In genomic region chrX:16953606-16954211, GRCh38 we compare ENCODE assay signal across 26 cellular contexts. TPM values are rescaled to one million over a fixed set of nuclear protein-coding genes. Genes with fewer than 3 reads are reported as not detected.
A peak's percentile ranks its signal among the peaks of the same experiment; 100 is the strongest.
DNase-seq lines count a peak whose midpoint lies in the region; TF ChIP-seq lines count a peak whose summit lies in the region.
"Had no signal": no experiment of that assay in that cellular context is flagged by ENCODE, and none has a peak within 500 bp of the region (broad histone marks: within the 10 kb centered on the region; RNA-seq: fewer than 3 reads in every experiment).

No MANE protein-coding gene starts in this region.

- no peaks in the 10 kb centered on the region for H4K20me1 ChIP-seq in mammary epithelial cell (ENCODE audit: insufficient read depth, low read length)

- DNase-seq in CD1c-positive myeloid dendritic cell (ENCODE audit: extremely low spot score) (peak; percentile 10), LoVo (ENCODE audit: low spot score) (peak; percentile 59), mammary epithelial cell (no peak), lung microvascular endothelial cell (ENCODE audit: low read depth in 2 of 2) (peak; percentile 22), endodermal cell (no peak), NCI-H774 (lab: John Stamatoyannopoulos, UW) (no peak), NCI-H2196 treated with DMSO at 0.1 percent for 48 hours (lab: John Stamatoyannopoulos, UW; ENCODE audit: unreplicated experiment) (no peak), medulla oblongata (ENCODE audit: extremely low spot score) (no peak)
- DNase-seq: activated CD4-positive, alpha-beta memory T cell treated with anti-CD3 and anti-CD28 coated beads for 36 hours; activated naive CD4-positive, alpha-beta T cell treated with anti-CD3 and anti-CD28 coated beads, Interleukin-2, amount 50 U/mL, for 16 hours; activated T-cell treated with anti-CD3 and anti-CD28 coated beads, Interleukin-2, amount 50 U/mL, for 4 hours; brain microvascular endothelial cell; COR-L47; dorsolateral prefrontal cortex; esophagus squamous epithelium; naive thymus-derived CD4-positive, alpha-beta T cell; NCI-H1694 treated with DMSO at 0.1 percent for 48 hours; NCI-H446; ovary; SHP77 treated with DMSO at 0.1 percent for 48 hours; stimulated activated CD4-positive, alpha-beta T cell treated with anti-CD3 and anti-CD28 coated beads, Interleukin-1b, Interleukin-23, amount 100 ng/mL, for 48 hours; stimulated activated naive CD8-positive, alpha-beta T cell treated with anti-CD3 and anti-CD28 coated beads, Interleukin-15, Interleukin-2, amounts not matched to agents 100 U/mL and 50 U/mL, for 24 hours; upper lobe of left lung; WERI-Rb-1 had no signal

- peaks cover 9% of the 10 kb centered on the region for H3K27me3 Mint-ChIP-seq in endodermal cell (ENCODE audit: insufficient read depth)

- no peaks in the 10 kb centered on the region for H3K79me2 ChIP-seq in mammary epithelial cell (ENCODE audit: insufficient read depth, low read length)

- TF ChIP-seq CTCF in mammary epithelial cell (conservative IDR thresholded peaks at IDR 0.05 in 1 of 2, IDR thresholded peaks at IDR 0.05 in 1 of 2; ENCODE audit: extremely low read depth in 1 of 2, insufficient read depth in 1 of 2, low read depth in 1 of 2, low read length in 2 of 2) (no peak), endodermal cell (conservative IDR thresholded peaks at IDR 0.05) (no peak)

- no peak overlapping the region for H2AFZ ChIP-seq in mammary epithelial cell (ENCODE audit: low read depth, low read length)

- H3K9ac ChIP-seq in mammary epithelial cell (ENCODE audit: insufficient read depth, low read length), result no peak overlapping the region
- H3K9ac ChIP-seq in endodermal cell (ENCODE audit: extremely low read depth, low read length, poor library complexity, severe bottlenecking), result no peak overlapping the region

- CTCF ChIA-PET in mammary epithelial cell (lab: Charles Lee; ENCODE audit: low non-redundant PET), result no interaction called here

- H3K27ac ChIP-seq in mammary epithelial cell (ENCODE audit: insufficient read depth, low read depth, low read length) (no peak overlapping the region), endodermal cell (ENCODE audit: low read depth, low read length) (no peak overlapping the region)
- H3K27ac ChIP-seq: brain microvascular endothelial cell, esophagus squamous epithelium, ovary, upper lobe of left lung, WERI-Rb-1 had no signal

- H3K27me3 ChIP-seq in mammary epithelial cell (ENCODE audit: insufficient read depth, low read length) (peaks cover 1% of the 10 kb centered on the region), endodermal cell (ENCODE audit: control insufficient read depth, insufficient read depth, low read length, poor library complexity, severe bottlenecking) (peaks cover 3% of the 10 kb centered on the region)
- H3K27me3 ChIP-seq: brain microvascular endothelial cell, esophagus squamous epithelium, ovary, upper lobe of left lung had no signal

- peaks cover 26% of the 10 kb centered on the region for H3K4me1 Mint-ChIP-seq in endodermal cell

- peaks cover 2% of the 10 kb centered on the region for H3K36me3 Mint-ChIP-seq in endodermal cell (ENCODE audit: low read depth)
- H3K36me3 Mint-ChIP-seq: activated CD4-positive, alpha-beta memory T cell treated with anti-CD3 and anti-CD28 coated beads for 36 hours; naive thymus-derived CD4-positive, alpha-beta T cell had no signal

- no peak overlapping the region for H3K4me3 ChIP-seq in mammary epithelial cell (replicated peaks in 1 of 3; ENCODE audit: insufficient read depth in 1 of 3, low read depth in 2 of 3, low read length in 3 of 3)
- no peak overlapping the region for H3K4me3 ChIP-seq in endodermal cell (ENCODE audit: low read length)
- H3K4me3 ChIP-seq: dorsolateral prefrontal cortex, esophagus squamous epithelium, lung, ovary, upper lobe of left lung had no signal

- H3K9me3 ChIP-seq in mammary epithelial cell (replicated peaks; ENCODE audit: insufficient read depth, low read length), result no peaks in the 10 kb centered on the region
- H3K9me3 ChIP-seq in endodermal cell (ENCODE audit: control insufficient read depth, low read length), result no peaks in the 10 kb centered on the region
- H3K9me3 ChIP-seq: esophagus squamous epithelium, ovary, upper lobe of left lung had no signal

- no peak overlapping the region for H3K4me3 Mint-ChIP-seq in endodermal cell
- H3K4me3 Mint-ChIP-seq: activated CD4-positive, alpha-beta memory T cell treated with anti-CD3 and anti-CD28 coated beads for 36 hours; activated T-cell treated with anti-CD3 and anti-CD28 coated beads, Interleukin-2, amount 50 U/mL, for 4 hours; naive thymus-derived CD4-positive, alpha-beta T cell; T-helper 1 cell treated with Interleukin-12 subunit alpha and Interleukin-12 subunit beta and Interleukin-4 antibody, amounts not matched to agents 30 μg/mL and 1 μg/mL, for 36 hours had no signal

- dilution Hi-C loops in mammary epithelial cell (cut with HindIII; ENCODE audit: low sequenced_read_pairs), result no loop called here

- H3K4me1 ChIP-seq in mammary epithelial cell (ENCODE audit: insufficient read depth, low read length), result peaks cover 10% of the 10 kb centered on the region
- H3K4me1 ChIP-seq in endodermal cell (ENCODE audit: control insufficient read depth, insufficient read depth, low read length), result no peaks in the 10 kb centered on the region
- H3K4me1 ChIP-seq: esophagus squamous epithelium, upper lobe of left lung had no signal

- no peaks in the 10 kb centered on the region for H3K9me3 Mint-ChIP-seq in endodermal cell
- H3K9me3 Mint-ChIP-seq: activated CD4-positive, alpha-beta memory T cell treated with anti-CD3 and anti-CD28 coated beads for 36 hours; activated T-cell treated with anti-CD3 and anti-CD28 coated beads, Interleukin-2, amount 50 U/mL, for 4 hours; T-helper 1 cell treated with Interleukin-12 subunit alpha and Interleukin-12 subunit beta and Interleukin-4 antibody, amounts not matched to agents 30 μg/mL and 1 μg/mL, for 36 hours had no signal

- H3K36me3 ChIP-seq in mammary epithelial cell (ENCODE audit: insufficient read depth, low read length), result no peaks in the 10 kb centered on the region
- H3K36me3 ChIP-seq in endodermal cell (ENCODE audit: control insufficient read depth, insufficient read depth, low read length), result no peaks in the 10 kb centered on the region
- H3K36me3 ChIP-seq: brain microvascular endothelial cell, esophagus squamous epithelium, ovary, upper lobe of left lung, WERI-Rb-1 had no signal

- intact Hi-C loops in mammary epithelial cell (cut with micrococcal nuclease), result no loop called here

- peak overlapping the region; percentile 47 for H3K4me2 ChIP-seq in mammary epithelial cell (ENCODE audit: insufficient read depth, low read depth, low read length)

- in situ Hi-C loops in mammary epithelial cell (cut with MboI; ENCODE audit: low sequenced_read_pairs in 2 of 2), result no loop called here

- WGBS in mammary epithelial cell (ENCODE audit: low coverage, missing lambda C conversion rate), result 38% methylated on average over 7 of the region's 7 CpGs
- 88 to 100% methylated on average over 1 to 3 of the region's 7 CpGs for WGBS in endodermal cell (ENCODE audit: insufficient coverage in 1 of 2, insufficient read length in 1 of 2), 2 experiments

- no TSS peak for BruUV-seq in mammary epithelial cell (replicated peaks; lab: Mats Ljungman, UMichigan)

- H3K27ac Mint-ChIP-seq in endodermal cell, result no peak overlapping the region
- H3K27ac Mint-ChIP-seq: activated CD4-positive, alpha-beta memory T cell treated with anti-CD3 and anti-CD28 coated beads for 36 hours; naive thymus-derived CD4-positive, alpha-beta T cell; T-helper 1 cell treated with Interleukin-12 subunit alpha and Interleukin-12 subunit beta and Interleukin-4 antibody, amounts not matched to agents 30 μg/mL and 1 μg/mL, for 36 hours had no signal

RNA-seq across cellular contexts. Expression of gene REPS2, which starts 7.3 kb away (rescaled TPM):
- total RNA-seq in mammary epithelial cell (10 to 100 TPM in 1 of 2 donors, 1 to 10 TPM in 1; 4.8 to 11.2 TPM), lung microvascular endothelial cell (2.4 and 5.2 TPM in 2 replicates), endodermal cell (10 to 100 TPM in 1 of 2 donors, 1 to 10 TPM in 1; 4.3 to 16.6 TPM)
- 2.3 TPM for polyA plus RNA-seq in mammary epithelial cell
- 3.3 TPM for polyA minus RNA-seq in mammary epithelial cell
- polyA plus RNA-seq in endodermal cell (2013, experiment 1 of 2), result 0.57 TPM
- polyA plus RNA-seq in endodermal cell (2013, experiment 2 of 2), result 1.3 TPM
- total RNA-seq: activated CD4-positive, alpha-beta memory T cell treated with anti-CD3 and anti-CD28 coated beads for 36 hours had no signal

Comparison
In these comparisons a context has a peak if more than half of its experiments do, and no peak if none do; other contexts are left out.
1. DNase-seq: peak in CD1c-positive myeloid dendritic cell (single experiment), LoVo (single experiment) and lung microvascular endothelial cell (2 of 2); none in mammary epithelial cell (single experiment), endodermal cell (single experiment), NCI-H774 (single experiment), NCI-H2196 treated with DMSO at 0.1 percent for 48 hours (single experiment) and medulla oblongata (single experiment).